In the genomic region with DNA sequence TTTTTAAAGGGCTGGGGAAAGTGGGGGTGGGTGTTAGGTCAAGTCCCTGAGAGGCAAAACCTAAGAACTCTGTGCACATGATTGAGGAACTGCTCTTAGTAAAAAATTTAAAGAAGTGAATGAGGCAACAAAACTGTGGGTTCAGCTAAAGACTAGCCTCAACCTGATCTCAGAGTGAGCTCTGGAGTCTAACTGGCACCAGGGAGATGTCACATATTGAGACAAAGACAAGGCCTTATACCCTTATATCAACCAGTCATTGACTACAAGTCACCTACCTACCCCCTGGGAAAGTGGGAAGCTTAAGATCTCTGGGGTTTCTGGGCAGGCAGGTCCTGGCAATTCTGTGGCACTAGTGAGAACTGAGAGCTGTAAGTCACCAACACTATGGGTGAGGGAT, we compare ENCODE assay signal across 21 cellular contexts. TPM values are rescaled to one million over a fixed set of nuclear protein-coding genes. Genes with fewer than 3 reads are reported as not detected.
DNase-seq lines count a peak whose midpoint lies in the region; ATAC-seq lines count a peak whose summit lies in the region.
"Had no signal": no experiment of that assay in that cellular context is flagged by ENCODE, and none has a peak within 500 bp of the region (broad histone marks: within the 10 kb centered on the region; RNA-seq: fewer than 3 reads in every experiment).

No MANE protein-coding gene starts in this region.

- H3K4me3 Mint-ChIP-seq in T-helper 17 cell, result no peak overlapping the region
- no peak overlapping the region for H3K4me3 Mint-ChIP-seq in stimulated activated effector memory CD8-positive, alpha-beta T cell treated with anti-CD3 and anti-CD28 coated beads, Interleukin-12 subunit alpha, Interleukin-12 subunit beta, amount 100 ng/mL, for 72 hours

- DNase-seq in NOMO-1 (lab: John Stamatoyannopoulos, UW; ENCODE audit: unreplicated experiment in 2 of 2) (peak; percentile 42 to 79), NOMO-1 treated with dmso at 0.1 percent for 144 hours (lab: John Stamatoyannopoulos, UW; ENCODE audit: unreplicated experiment) (no peak), MV-4-11 (lab: John Stamatoyannopoulos, UW) (peak; percentile 47), T-helper 17 cell (no peak), COR-L47 (lab: John Stamatoyannopoulos, UW) (no peak), posterior vena cava (ENCODE audit: low spot score) (no peak), NCI-H1436 (lab: John Stamatoyannopoulos, UW) (no peak)
- no peak for DNase-seq in stimulated activated effector memory CD8-positive, alpha-beta T cell treated with anti-CD3 and anti-CD28 coated beads, Interleukin-12 subunit alpha, Interleukin-12 subunit beta, amount 100 ng/mL, for 72 hours (ENCODE audit: low spot score in 2 of 2)
- DNase-seq: 8988T; DMS153; EL; GOT3; Karpas-422; MG63; NCI-H1417 treated with DMSO at 0.1 percent for 48 hours; NCI-H2029; NCI-H2171; NCI-H446; NCI-H69; NK-92 treated with Interleukin-12 subunit alpha and Interleukin-12 subunit beta, amount 100 ng/mL, for 24 hours had no signal

- H3K36me3 Mint-ChIP-seq in T-helper 17 cell (ENCODE audit: low read depth), result no peaks in the 10 kb centered on the region
- H3K36me3 Mint-ChIP-seq in stimulated activated effector memory CD8-positive, alpha-beta T cell treated with anti-CD3 and anti-CD28 coated beads, Interleukin-12 subunit alpha, Interleukin-12 subunit beta, amount 100 ng/mL, for 72 hours, result no peaks in the 10 kb centered on the region

- no peaks in the 10 kb centered on the region for H3K9me3 Mint-ChIP-seq in stimulated activated effector memory CD8-positive, alpha-beta T cell treated with anti-CD3 and anti-CD28 coated beads, Interleukin-12 subunit alpha, Interleukin-12 subunit beta, amount 100 ng/mL, for 72 hours

- no peaks in the 10 kb centered on the region for H3K27me3 Mint-ChIP-seq in T-helper 17 cell

- peak overlapping the region; percentile 66 for H3K27ac Mint-ChIP-seq in T-helper 17 cell
- peak overlapping the region; percentile 56 for H3K27ac Mint-ChIP-seq in stimulated activated effector memory CD8-positive, alpha-beta T cell treated with anti-CD3 and anti-CD28 coated beads, Interleukin-12 subunit alpha, Interleukin-12 subunit beta, amount 100 ng/mL, for 72 hours

- no peaks in the 10 kb centered on the region for H3K9me3 ChIP-seq in T-helper 17 cell (ENCODE audit: control insufficient read depth, low read length, poor library complexity, severe bottlenecking)
- H3K9me3 ChIP-seq: MG63 had no signal

- ATAC-seq in T-helper 17 cell, result no peak
- no peak for ATAC-seq in stimulated activated effector memory CD8-positive, alpha-beta T cell treated with anti-CD3 and anti-CD28 coated beads, Interleukin-12 subunit alpha, Interleukin-12 subunit beta, amount 100 ng/mL, for 72 hours
- ATAC-seq: Panc1 had no signal

- peaks cover 9% of the 10 kb centered on the region for H3K4me1 Mint-ChIP-seq in T-helper 17 cell
- no peaks in the 10 kb centered on the region for H3K4me1 Mint-ChIP-seq in stimulated activated effector memory CD8-positive, alpha-beta T cell treated with anti-CD3 and anti-CD28 coated beads, Interleukin-12 subunit alpha, Interleukin-12 subunit beta, amount 100 ng/mL, for 72 hours

- intact Hi-C loops in posterior vena cava (cut with DNase I), result loop anchor here in 1 of 2 donors (2.0 kb wide), 1 partner anchor 16 kb away; no protein-coding TSS in a partner anchor

RNA-seq across cellular contexts. Expression of a gene that starts 27.4 kb away (rescaled TPM):
- total RNA-seq in T-helper 17 cell (10 to 100 TPM; 47.6 to 50.8 TPM), posterior vena cava (under 1 TPM; 0.83 to 1.00 TPM)

Comparison
In these comparisons a context has a peak if more than half of its experiments do, and no peak if none do; other contexts are left out.
1. DNase-seq: peak in NOMO-1 (2 of 2) and MV-4-11 (single experiment); none in NOMO-1 treated with dmso at 0.1 percent for 144 hours (single experiment), T-helper 17 cell (0 of 3), stimulated activated effector memory CD8-positive, alpha-beta T cell treated with anti-CD3 and anti-CD28 coated beads, Interleukin-12 subunit alpha, Interleukin-12 subunit beta, amount 100 ng/mL, for 72 hours (0 of 2), COR-L47 (single experiment), posterior vena cava (single experiment) and NCI-H1436 (single experiment).
2. RNA of a gene that starts 27.4 kb away (total RNA-seq): 47.6 to 50.8 TPM in T-helper 17 cell; 0.83 to 1.00 TPM in posterior vena cava; every median in the first group is over 10 times any median in the second.